In the genomic region with DNA sequence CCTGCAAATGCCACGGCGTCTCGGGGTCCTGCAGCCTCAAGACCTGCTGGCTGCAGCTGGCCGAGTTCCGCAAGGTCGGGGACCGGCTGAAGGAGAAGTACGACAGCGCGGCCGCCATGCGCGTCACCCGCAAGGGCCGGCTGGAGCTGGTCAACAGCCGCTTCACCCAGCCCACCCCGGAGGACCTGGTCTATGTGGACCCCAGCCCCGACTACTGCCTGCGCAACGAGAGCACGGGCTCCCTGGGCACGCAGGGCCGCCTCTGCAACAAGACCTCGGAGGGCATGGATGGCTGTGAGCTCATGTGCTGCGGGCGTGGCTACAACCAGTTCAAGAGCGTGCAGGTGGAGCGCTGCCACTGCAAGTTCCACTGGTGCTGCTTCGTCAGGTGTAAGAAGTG, we compare ENCODE assay signal across 21 cellular contexts. TPM values are rescaled to one million over a fixed set of nuclear protein-coding genes. Genes with fewer than 3 reads are reported as not detected.
"Had no signal": no experiment of that assay in that cellular context is flagged by ENCODE, and none has a peak within 500 bp of the region (broad histone marks: within the 10 kb centered on the region; RNA-seq: fewer than 3 reads in every experiment).

No MANE protein-coding gene starts in this region.

- H3K27me3 ChIP-seq: body of pancreas, neural progenitor cell, stomach, thyroid gland had no signal

- H3K4me3 Mint-ChIP-seq: activated CD4-positive, alpha-beta T cell treated with anti-CD3 and anti-CD28 coated beads for 36 hours; activated CD8-positive, alpha-beta T cell treated with anti-CD3 and anti-CD28 coated beads for 36 hours; activated T-helper 17 cell treated with anti-CD3 and anti-CD28 coated beads, Interleukin-2, amount 50 U/mL, for 72 hours; neural progenitor cell; stimulated activated effector memory CD8-positive, alpha-beta T cell treated with anti-CD3 and anti-CD28 coated beads, Interleukin-12 subunit alpha, Interleukin-12 subunit beta, amount 100 ng/mL, for 72 hours; T-helper 2 cell treated with Interferon-gamma antibody and Interleukin-4, amounts not matched to agents 5 μg/mL and 100 μg/mL, for 36 hours had no signal

- ATAC-seq: activated CD4-positive, alpha-beta T cell treated with anti-CD3 and anti-CD28 coated beads for 36 hours; activated CD8-positive, alpha-beta T cell treated with anti-CD3 and anti-CD28 coated beads for 36 hours; activated T-helper 17 cell treated with anti-CD3 and anti-CD28 coated beads, Interleukin-2, amount 50 U/mL, for 72 hours; body of pancreas; left cardiac atrium; naive thymus-derived CD4-positive, alpha-beta T cell; stimulated activated effector memory CD8-positive, alpha-beta T cell treated with anti-CD3 and anti-CD28 coated beads, Interleukin-12 subunit alpha, Interleukin-12 subunit beta, amount 100 ng/mL, for 72 hours had no signal

- DNase-seq: activated CD4-positive, alpha-beta T cell treated with anti-CD3 and anti-CD28 coated beads for 36 hours; activated CD8-positive, alpha-beta T cell treated with anti-CD3 and anti-CD28 coated beads for 36 hours; activated naive CD4-positive, alpha-beta T cell treated with Interleukin-2 at 50 U/mL for 16 hours; activated naive CD8-positive, alpha-beta T cell treated with anti-CD3 and anti-CD28 coated beads, Interleukin-2, amount 10 ng/mL, durations not matched to agents 7 days and 5 days; activated T-cell treated with anti-CD3 and anti-CD28 coated beads, Interleukin-2, amount 50 U/mL, for 1 hour; amygdala; body of pancreas; central memory CD4-positive, alpha-beta T cell; effector CD4-positive, alpha-beta T cell; left cardiac atrium; mesendoderm; naive thymus-derived CD4-positive, alpha-beta T cell; stimulated activated CD4-positive, alpha-beta T cell treated with anti-CD3 and anti-CD28 coated beads, Interleukin-4, amount 100 ng/mL, for 24 hours; stomach; thyroid gland had no signal

- H3K4me1 ChIP-seq: neural progenitor cell had no signal

- H3K27ac Mint-ChIP-seq: activated CD4-positive, alpha-beta T cell treated with anti-CD3 and anti-CD28 coated beads for 36 hours; activated CD8-positive, alpha-beta T cell treated with anti-CD3 and anti-CD28 coated beads for 36 hours; activated naive CD8-positive, alpha-beta T cell treated with anti-CD3 and anti-CD28 coated beads, Interleukin-2, amount 10 ng/mL, durations not matched to agents 7 days and 5 days; activated T-helper 17 cell treated with anti-CD3 and anti-CD28 coated beads, Interleukin-2, amount 50 U/mL, for 72 hours; naive thymus-derived CD4-positive, alpha-beta T cell; stimulated activated effector memory CD8-positive, alpha-beta T cell treated with anti-CD3 and anti-CD28 coated beads, Interleukin-12 subunit alpha, Interleukin-12 subunit beta, amount 100 ng/mL, for 72 hours; T-helper 2 cell treated with Interferon-gamma antibody and Interleukin-4, amounts not matched to agents 5 μg/mL and 100 μg/mL, for 36 hours had no signal

- H3K9me3 ChIP-seq: body of pancreas, psoas muscle, stomach, thyroid gland had no signal

- H3K36me3 Mint-ChIP-seq: activated naive CD8-positive, alpha-beta T cell treated with anti-CD3 and anti-CD28 coated beads, Interleukin-2, amount 10 ng/mL, durations not matched to agents 7 days and 5 days; naive thymus-derived CD4-positive, alpha-beta T cell; stimulated activated effector memory CD8-positive, alpha-beta T cell treated with anti-CD3 and anti-CD28 coated beads, Interleukin-12 subunit alpha, Interleukin-12 subunit beta, amount 100 ng/mL, for 72 hours had no signal

- H3K9me3 Mint-ChIP-seq: activated CD8-positive, alpha-beta T cell treated with anti-CD3 and anti-CD28 coated beads for 36 hours; activated naive CD8-positive, alpha-beta T cell treated with anti-CD3 and anti-CD28 coated beads, Interleukin-2, amount 10 ng/mL, durations not matched to agents 7 days and 5 days; activated T-helper 17 cell treated with anti-CD3 and anti-CD28 coated beads, Interleukin-2, amount 50 U/mL, for 72 hours; naive thymus-derived CD4-positive, alpha-beta T cell; neural progenitor cell; stimulated activated effector memory CD8-positive, alpha-beta T cell treated with anti-CD3 and anti-CD28 coated beads, Interleukin-12 subunit alpha, Interleukin-12 subunit beta, amount 100 ng/mL, for 72 hours; T-helper 2 cell treated with Interferon-gamma antibody and Interleukin-4, amounts not matched to agents 5 μg/mL and 100 μg/mL, for 36 hours had no signal

- H3K36me3 ChIP-seq: neural progenitor cell, thyroid gland had no signal

- H3K9ac ChIP-seq: neural progenitor cell had no signal

- H3K27ac ChIP-seq: body of pancreas, coronary artery, neural progenitor cell, psoas muscle, thyroid gland had no signal

- H3K4me1 Mint-ChIP-seq: activated T-helper 17 cell treated with anti-CD3 and anti-CD28 coated beads, Interleukin-2, amount 50 U/mL, for 72 hours; stimulated activated effector memory CD8-positive, alpha-beta T cell treated with anti-CD3 and anti-CD28 coated beads, Interleukin-12 subunit alpha, Interleukin-12 subunit beta, amount 100 ng/mL, for 72 hours had no signal

- H3K4me3 ChIP-seq: body of pancreas, coronary artery, neural progenitor cell, psoas muscle, stomach, thyroid gland had no signal

RNA-seq across cellular contexts. Expression of gene WNT5B, which starts 16.8 kb away (rescaled TPM):
- total RNA-seq: activated CD4-positive, alpha-beta T cell treated with anti-CD3 and anti-CD28 coated beads for 36 hours; activated CD8-positive, alpha-beta T cell treated with anti-CD3 and anti-CD28 coated beads for 36 hours; activated naive CD8-positive, alpha-beta T cell treated with anti-CD3 and anti-CD28 coated beads, Interleukin-2, amount 10 ng/mL, durations not matched to agents 7 days and 5 days; body of pancreas had no signal
